In the genomic region with DNA sequence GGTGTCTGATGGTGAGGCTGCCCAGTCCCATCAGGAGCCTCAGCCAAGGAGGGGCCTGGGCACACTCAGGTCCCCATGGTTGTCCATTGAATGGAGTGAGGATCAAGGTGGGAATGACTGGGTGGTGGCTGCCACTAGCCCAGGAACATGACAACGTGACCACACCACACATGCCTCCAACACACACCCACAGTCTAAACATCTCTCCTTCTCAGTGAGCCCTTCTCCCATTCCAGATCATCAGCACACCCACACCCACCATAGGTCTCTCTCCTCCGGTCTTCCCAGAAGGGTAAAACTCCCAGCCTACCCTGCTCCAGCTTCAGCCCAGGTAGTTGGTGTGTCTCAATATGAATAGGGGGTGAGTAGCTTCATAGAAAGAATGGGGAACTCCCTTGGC, we compare ENCODE assay signal across 24 cellular contexts. TPM values are rescaled to one million over a fixed set of nuclear protein-coding genes. Genes with fewer than 3 reads are reported as not detected.
DNase-seq lines count a peak whose midpoint lies in the region; ATAC-seq, FAIRE-seq and TF ChIP-seq lines count a peak whose summit lies in the region.
"Had no signal": no experiment of that assay in that cellular context is flagged by ENCODE, and none has a peak within 500 bp of the region (broad histone marks: within the 10 kb centered on the region; RNA-seq: fewer than 3 reads in every experiment).

No MANE protein-coding gene starts in this region.

- TF ChIP-seq CTCF in Peyer's patch (IDR thresholded peaks at IDR 0.05): no peak
- TF ChIP-seq CTCF in esophagus squamous epithelium (IDR thresholded peaks at IDR 0.05): no peak
- no peak for TF ChIP-seq CTCF in testis (IDR thresholded peaks at IDR 0.05)
- no peak for TF ChIP-seq CTCF in HepG2 (CRISPR knock-in tag; IDR thresholded peaks at IDR 0.05)

- no peak overlapping the region for H3K4me2 ChIP-seq in HepG2 (ENCODE audit: low read depth, low read length)

- H4K20me1 ChIP-seq in HepG2 (ENCODE audit: insufficient read depth, low read length): no peaks in the 10 kb centered on the region

- H3K4me3 ChIP-seq in Peyer's patch (peak overlapping the region in 1 of 4 donors; percentile 2), esophagus squamous epithelium (peak overlapping the region in 1 of 4 donors; percentile 65), muscle layer of colon (ENCODE audit: low read depth in 1 of 2, low read length in 2 of 2) (peak overlapping the region in 1 of 2 donors; percentile 2), testis (no peak overlapping the region), HepG2 (replicated peaks in 1 of 3; ENCODE audit: insufficient read depth in 1 of 3, low read depth in 2 of 3, low read length in 3 of 3) (no peak overlapping the region)
- H3K4me3 ChIP-seq: HAP-1, SJCRH30 had no signal

- CTCF ChIA-PET in HepG2 (lab: Yijun Ruan, JAX; ENCODE audit: low intra/inter-chr PET ratio, low total read pairs): no interaction called here

- 33 to 35% methylated on average over 1 to 2 of the region's 2 CpGs for WGBS in esophagus squamous epithelium, 2 donors
- 25 to 52% methylated on average over 2 of the region's 2 CpGs for WGBS in testis, 2 donors
- WGBS in HepG2 (ENCODE audit: low lambda C conversion rate): 27% methylated on average over 2 of the region's 2 CpGs

- TF ChIP-seq EP300 in HepG2 (IDR thresholded peaks at IDR 0.05; ENCODE audit: low read depth in 2 of 2, low read length in 2 of 2) (no peak), HepG2 (CRISPR knock-in tag; IDR thresholded peaks at IDR 0.05; ENCODE audit: borderline replicate concordance) (no peak)

- DNase-seq in Peyer's patch: no peak
- no peak for DNase-seq in esophagus squamous epithelium (lab: John Stamatoyannopoulos, UW)
- DNase-seq in testis: no peak
- DNase-seq in HepG2 (ENCODE audit: low spot score): no peak
- DNase-seq in NCI-H2029 (lab: John Stamatoyannopoulos, UW): no peak
- DNase-seq in AG08395 (ENCODE audit: low spot score): no peak
- DNase-seq: activated CD4-positive, CD25-positive, alpha-beta regulatory T cell treated with anti-CD3 and anti-CD28 coated beads, Interleukin-2, amount 50 U/mL, for 72 hours; effector CD8-positive, alpha-beta T cell; NCI-H1092; NCI-H187; NCI-H526; posterior cingulate gyrus; SJCRH30; stimulated activated CD4-positive, alpha-beta T cell treated with anti-CD3 and anti-CD28 coated beads, Interleukin-1b, Interleukin-23, amount 100 ng/mL, for 48 hours had no signal

- ATAC-seq in GM18517 (IDR thresholded peaks at IDR 0.05; ENCODE audit: unreplicated experiment) (no peak), HepG2 (no peak)
- ATAC-seq: natural killer cell treated with Interleukin-12 subunit alpha and Interleukin-12 subunit beta and Interleukin-15 and Interleukin-18, amount 100 ng/mL, for 72 hours had no signal

- peaks cover 0 to 38% (median 2%) of the 10 kb centered on the region in 4 donors for H3K4me1 ChIP-seq in Peyer's patch
- peaks cover 5 to 59% (median 8%) of the 10 kb centered on the region in 3 donors for H3K4me1 ChIP-seq in esophagus squamous epithelium
- H3K4me1 ChIP-seq in muscle layer of colon (ENCODE audit: insufficient read depth, low read length): peaks cover 25% of the 10 kb centered on the region
- H3K4me1 ChIP-seq in testis: peaks cover 15% of the 10 kb centered on the region
- H3K4me1 ChIP-seq in HepG2 (ENCODE audit: insufficient read depth, low read length): peaks cover 11% of the 10 kb centered on the region
- H3K4me1 ChIP-seq: HAP-1, SJCRH30 had no signal

- H3K27ac ChIP-seq in Peyer's patch (peak overlapping the region; percentile 36 to 83 (median 58)), esophagus squamous epithelium (peak overlapping the region in 3 of 4 donors; percentile 81 to 91 (median 91)), muscle layer of colon (ENCODE audit: low read depth, low read length) (peak overlapping the region; percentile 48), testis (peak overlapping the region; percentile 29 to 69), HepG2 (ENCODE audit: extremely low read length, insufficient read depth, low read length) (no peak overlapping the region)
- H3K27ac ChIP-seq: HL-60, SJCRH30 had no signal

- FAIRE-seq in HepG2 (lab: Jason Lieb, UNC): no peak
- FAIRE-seq: D721Med, frontal cortex, GM12892 had no signal

- no peak overlapping the region for H2AFZ ChIP-seq in HepG2 (ENCODE audit: low read length)

- H3K9ac ChIP-seq in muscle layer of colon (ENCODE audit: low read length) (no peak overlapping the region), HepG2 (ENCODE audit: insufficient read depth, low read depth, low read length) (no peak overlapping the region)

- no TSS peak for BruUV-seq in HepG2 (replicated peaks; lab: Mats Ljungman, UMichigan)

- POLR2A ChIA-PET in HepG2 (lab: Yijun Ruan, JAX): no interaction called here

- intact Hi-C loops in esophagus squamous epithelium (cut with DNase I) (no loop called here), testis (cut with DNase I; ENCODE audit: low total_unique reads) (no loop called here), HepG2 (cut with micrococcal nuclease; ENCODE audit: unreplicated experiment) (no loop called here)

- no peaks in the 10 kb centered on the region for H3K79me2 ChIP-seq in HepG2 (ENCODE audit: insufficient read depth, low read length)

- in situ Hi-C loops in HepG2 (cut with HindIII; ENCODE audit: extremely low pct_ligation_motif_present, low pct_unique_long_range_greater_than_20kb): no loop called here

- H3K36me3 ChIP-seq in Peyer's patch (no peaks in the 10 kb centered on the region), esophagus squamous epithelium (no peaks in the 10 kb centered on the region), muscle layer of colon (ENCODE audit: insufficient read depth, low read length) (no peaks in the 10 kb centered on the region), testis (ENCODE audit: low read depth, missing control alignments) (no peaks in the 10 kb centered on the region), HepG2 (replicated peaks in 1 of 2; ENCODE audit: control insufficient read depth in 1 of 2, insufficient read depth in 2 of 2, low read length in 2 of 2) (no peaks in the 10 kb centered on the region)
- H3K36me3 ChIP-seq: HAP-1, SJCRH30 had no signal

- H3K27me3 ChIP-seq in Peyer's patch (peaks cover 0 to 5% of the 10 kb centered on the region in 2 donors), esophagus squamous epithelium (peaks cover 0 to 94% (median 11%) of the 10 kb centered on the region in 4 donors), muscle layer of colon (ENCODE audit: control insufficient read depth in 1 of 2, insufficient read depth in 2 of 2, low read length in 2 of 2) (peaks cover 45 to 72% of the 10 kb centered on the region in 2 donors), testis (no peaks in the 10 kb centered on the region), HepG2 (ENCODE audit: control insufficient read depth in 1 of 2, insufficient read depth in 2 of 2, low read length in 2 of 2) (peaks cover 9 to 80% of the 10 kb centered on the region in 2 experiments)
- H3K27me3 ChIP-seq: SJCRH30 had no signal

- H3K9me3 ChIP-seq in Peyer's patch: no peaks in the 10 kb centered on the region
- H3K9me3 ChIP-seq in esophagus squamous epithelium: no peaks in the 10 kb centered on the region
- no peaks in the 10 kb centered on the region for H3K9me3 ChIP-seq in muscle layer of colon (ENCODE audit: low read length)
- no peaks in the 10 kb centered on the region for H3K9me3 ChIP-seq in testis
- no peaks in the 10 kb centered on the region for H3K9me3 ChIP-seq in HepG2 (ENCODE audit: low read length)
- H3K9me3 ChIP-seq: HAP-1, SJCRH30 had no signal

- no peak for TF ChIP-seq RAD21 in HepG2 (CRISPR knock-in tag; IDR thresholded peaks at IDR 0.05)

- TF ChIP-seq POLR2A in Peyer's patch (IDR thresholded peaks at IDR 0.05) (no peak), esophagus squamous epithelium (IDR thresholded peaks at IDR 0.05) (no peak), testis (IDR thresholded peaks at IDR 0.05) (no peak), HepG2 (IDR thresholded peaks at IDR 0.05; ENCODE audit: insufficient read depth in 1 of 2, low read depth in 2 of 2, low read length in 2 of 2) (no peak)

RNA-seq across cellular contexts. Expression of gene TCF21, which starts 5.5 kb away (rescaled TPM):
- 10 to 100 TPM in 1 of 4 donors, 1 to 10 TPM in 3; 2.5 to 29.7 (median 4.7) TPM for total RNA-seq in Peyer's patch
- 10 to 100 TPM in 1 of 4 donors, 1 to 10 TPM in 2, under 1 TPM in 1; 0.61 to 21.0 (median 4.1) TPM for total RNA-seq in esophagus squamous epithelium
- 1 to 10 TPM; 2.8 to 4.8 TPM for total RNA-seq in testis
- 3.7 TPM for polyA plus RNA-seq in testis (ENCODE audit: insufficient read depth, low read depth, low replicate concordance)
- total RNA-seq in HepG2 (2016; rRNA removed; fragmentation: Illumina TruSeq; extraction: Trizol): not detected in 2 replicates
- total RNA-seq in HepG2 (2016; cell fraction: cytosol; rRNA removed; fragmentation: Illumina TruSeq; extraction: Trizol; ENCODE audit: low read depth): not detected in 2 replicates
- total RNA-seq in HepG2 (2016; cell fraction: insoluble cytoplasmic fraction; rRNA removed; fragmentation: Illumina TruSeq; extraction: Trizol): not detected in 2 replicates
- not detected in 2 replicates for total RNA-seq in HepG2 (2016; cell fraction: membrane; rRNA removed; fragmentation: Illumina TruSeq; extraction: Trizol)
- total RNA-seq in HepG2 (2016; cell fraction: nucleus; rRNA removed; fragmentation: Illumina TruSeq; extraction: Trizol): not detected in 2 replicates
- polyA plus RNA-seq in HepG2 (2011; rRNA removed): not detected in 2 replicates
- polyA plus RNA-seq in HepG2 (2011; cell fraction: cytosol; rRNA removed): not detected in 2 replicates
- not detected in 2 replicates for polyA plus RNA-seq in HepG2 (2011; cell fraction: nucleus; rRNA removed)
- polyA plus RNA-seq in HepG2 (2012): not detected in 2 replicates
- not detected in 2 replicates for polyA plus RNA-seq in HepG2 (2016; cell fraction: cytosol; fragmentation: Illumina TruSeq; extraction: Trizol; ENCODE audit: low read depth)
- not detected in 2 replicates for polyA plus RNA-seq in HepG2 (2016; cell fraction: insoluble cytoplasmic fraction; fragmentation: Illumina TruSeq; extraction: Trizol; ENCODE audit: low read depth)
- polyA plus RNA-seq in HepG2 (2016; cell fraction: membrane; fragmentation: Illumina TruSeq; extraction: Trizol; ENCODE audit: low read depth): not detected in 2 replicates
- polyA plus RNA-seq in HepG2 (2016; cell fraction: nucleus; fragmentation: Illumina TruSeq; extraction: Trizol; ENCODE audit: insufficient read depth, low read depth): not detected in 2 replicates
- polyA minus RNA-seq in HepG2 (2011; rRNA and poly(A)+ RNA removed; ENCODE audit: low replicate concordance): 0.09 TPM in 1 of 2 replicates, not detected in the other
- polyA minus RNA-seq in HepG2 (2011; cell fraction: cytosol; rRNA and poly(A)+ RNA removed): not detected in 2 replicates
- not detected in 2 replicates for polyA minus RNA-seq in HepG2 (2011; cell fraction: nucleus; rRNA and poly(A)+ RNA removed)
- total RNA-seq: cerebellum; frontal cortex; natural killer cell treated with Interleukin-12 subunit alpha and Interleukin-12 subunit beta and Interleukin-15 and Interleukin-18, amount 100 ng/mL, for 72 hours; SJCRH30; T-helper 1 cell treated with Interleukin-12 subunit alpha and Interleukin-12 subunit beta and Interleukin-4 antibody, amounts not matched to agents 30 ng/mL and 1 ng/mL, for 36 hours had no signal

RNA-seq across cellular contexts. Expression of gene TBPL1, which starts 58.7 kb away (rescaled TPM):
- total RNA-seq in Peyer's patch: 10 to 100 TPM in 1 of 4 donors, 1 to 10 TPM in 3; 4.0 to 35.5 (median 6.6) TPM
- 10 to 100 TPM in 2 of 4 donors, 1 to 10 TPM in 2; 9.0 to 27.5 (median 12.0) TPM for total RNA-seq in esophagus squamous epithelium
- total RNA-seq in testis: 10 to 100 TPM; 63.4 to 77.9 TPM
- 327 TPM for polyA plus RNA-seq in testis (ENCODE audit: insufficient read depth, low read depth, low replicate concordance)
- total RNA-seq in HepG2 (2016; rRNA removed; fragmentation: Illumina TruSeq; extraction: Trizol): 39.3 and 47.7 TPM in 2 replicates
- total RNA-seq in HepG2 (2016; cell fraction: cytosol; rRNA removed; fragmentation: Illumina TruSeq; extraction: Trizol; ENCODE audit: low read depth): 47.1 and 47.5 TPM in 2 replicates
- 38.0 and 46.0 TPM in 2 replicates for total RNA-seq in HepG2 (2016; cell fraction: insoluble cytoplasmic fraction; rRNA removed; fragmentation: Illumina TruSeq; extraction: Trizol)
- total RNA-seq in HepG2 (2016; cell fraction: membrane; rRNA removed; fragmentation: Illumina TruSeq; extraction: Trizol): 75.7 and 77.8 TPM in 2 replicates
- 22.3 and 25.5 TPM in 2 replicates for total RNA-seq in HepG2 (2016; cell fraction: nucleus; rRNA removed; fragmentation: Illumina TruSeq; extraction: Trizol)
- polyA plus RNA-seq in HepG2 (2011; rRNA removed): 20.2 and 25.3 TPM in 2 replicates
- polyA plus RNA-seq in HepG2 (2011; cell fraction: cytosol; rRNA removed): 10.7 and 14.1 TPM in 2 replicates
- 5.8 and 9.1 TPM in 2 replicates for polyA plus RNA-seq in HepG2 (2011; cell fraction: nucleus; rRNA removed)
- 22.0 and 27.1 TPM in 2 replicates for polyA plus RNA-seq in HepG2 (2012)
- 37.3 and 45.6 TPM in 2 replicates for polyA plus RNA-seq in HepG2 (2016; cell fraction: cytosol; fragmentation: Illumina TruSeq; extraction: Trizol; ENCODE audit: low read depth)
- 57.8 and 60.3 TPM in 2 replicates for polyA plus RNA-seq in HepG2 (2016; cell fraction: insoluble cytoplasmic fraction; fragmentation: Illumina TruSeq; extraction: Trizol; ENCODE audit: low read depth)
- 72.2 and 77.9 TPM in 2 replicates for polyA plus RNA-seq in HepG2 (2016; cell fraction: membrane; fragmentation: Illumina TruSeq; extraction: Trizol; ENCODE audit: low read depth)
- 46.2 and 47.2 TPM in 2 replicates for polyA plus RNA-seq in HepG2 (2016; cell fraction: nucleus; fragmentation: Illumina TruSeq; extraction: Trizol; ENCODE audit: insufficient read depth, low read depth)
- polyA minus RNA-seq in HepG2 (2011; rRNA and poly(A)+ RNA removed; ENCODE audit: low replicate concordance): 4.1 and 10.0 TPM in 2 replicates
- 13.8 and 17.3 TPM in 2 replicates for polyA minus RNA-seq in HepG2 (2011; cell fraction: cytosol; rRNA and poly(A)+ RNA removed)
- polyA minus RNA-seq in HepG2 (2011; cell fraction: nucleus; rRNA and poly(A)+ RNA removed): 9.4 and 10.9 TPM in 2 replicates
